Comparison of ENCODE assay signal across 1 cellular context in the genomic region with DNA sequence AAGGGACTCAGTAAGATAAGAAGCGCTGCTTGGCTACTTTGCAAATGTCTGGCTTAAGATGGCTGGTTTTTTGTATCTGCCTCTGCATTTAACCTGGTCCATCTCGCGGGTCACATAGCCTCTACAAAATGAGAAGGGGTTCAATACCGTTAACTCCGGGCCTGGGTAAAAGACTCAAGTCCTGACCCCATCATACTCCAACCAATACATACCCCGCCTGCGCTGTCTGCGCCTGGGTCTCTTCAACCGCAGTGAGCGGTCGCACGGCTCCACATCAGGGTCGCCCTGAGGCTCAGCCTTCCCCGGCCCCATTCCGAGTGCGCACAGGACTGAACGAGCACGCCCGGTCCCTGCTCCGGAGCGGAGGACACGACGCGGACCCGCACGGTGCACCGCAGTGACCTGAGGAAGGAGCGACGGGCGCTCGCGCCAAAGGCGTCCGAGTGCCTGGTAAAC.
A peak's percentile ranks its signal among the peaks of the same experiment; 100 is the strongest.
TF ChIP-seq lines count a peak whose summit lies in the region.

No MANE protein-coding gene starts in this region.

TF ChIP-seq in HepG2, 621 proteins besides CTCF, POLR2A, EP300 and RAD21 (continued from another document and continues in another):
- TF ChIP-seq, protein P1, sequence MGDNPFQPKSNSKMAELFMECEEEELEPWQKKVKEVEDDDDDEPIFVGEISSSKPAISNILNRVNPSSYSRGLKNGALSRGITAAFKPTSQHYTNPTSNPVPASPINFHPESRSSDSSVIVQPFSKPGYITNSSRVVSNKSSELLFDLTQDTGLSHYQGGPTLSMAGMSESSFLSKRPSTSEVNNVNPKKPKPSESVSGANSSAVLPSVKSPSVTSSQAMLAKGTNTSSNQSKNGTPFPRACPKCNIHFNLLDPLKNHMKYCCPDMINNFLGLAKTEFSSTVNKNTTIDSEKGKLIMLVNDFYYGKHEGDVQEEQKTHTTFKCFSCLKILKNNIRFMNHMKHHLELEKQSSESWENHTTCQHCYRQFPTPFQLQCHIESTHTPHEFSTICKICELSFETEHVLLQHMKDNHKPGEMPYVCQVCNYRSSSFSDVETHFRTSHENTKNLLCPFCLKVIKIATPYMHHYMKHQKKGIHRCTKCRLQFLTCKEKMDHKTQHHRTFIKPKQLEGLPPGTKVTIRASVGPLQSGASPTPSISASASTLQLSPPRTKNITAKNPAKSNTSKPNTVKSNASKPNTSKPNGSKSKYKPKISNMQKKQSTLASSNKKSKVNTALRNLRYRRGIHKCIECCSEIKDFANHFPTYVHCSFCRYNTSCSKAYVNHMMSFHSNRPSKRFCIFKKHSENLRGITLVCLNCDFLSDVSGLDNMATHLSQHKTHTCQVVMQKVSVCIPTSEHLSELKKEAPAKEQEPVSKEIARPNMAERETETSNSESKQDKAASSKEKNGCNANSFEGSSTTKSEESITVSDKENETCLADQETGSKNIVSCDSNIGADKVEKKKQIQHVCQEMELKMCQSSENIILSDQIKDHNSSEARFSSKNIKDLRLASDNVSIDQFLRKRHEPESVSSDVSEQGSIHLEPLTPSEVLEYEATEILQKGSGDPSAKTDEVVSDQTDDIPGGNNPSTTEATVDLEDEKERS (CRISPR knock-in tag; IDR thresholded peaks at IDR 0.05): no peak
- TF ChIP-seq ZNF749 (CRISPR knock-in tag; IDR thresholded peaks at IDR 0.05; ENCODE audit: borderline replicate concordance) (no peak), DNMT3B (CRISPR knock-in tag; conservative IDR thresholded peaks at IDR 0.05) (no peak; the same call in 1 of the 2 replicates), CENPT (CRISPR knock-in tag; IDR thresholded peaks at IDR 0.05; ENCODE audit: low read depth) (no peak), HOXA9 (CRISPR knock-in tag; IDR thresholded peaks at IDR 0.05; ENCODE audit: borderline replicate concordance) (0 out of 2 replicates have a peak, but pooled peaks have one; percentile 7), SNAPC2 (CRISPR knock-in tag; IDR thresholded peaks at IDR 0.05) (peak; percentile 18; the same call in 1 of the 2 replicates), ZBTB7A (CRISPR knock-in tag; IDR thresholded peaks at IDR 0.05) (peak; percentile 49; the same call in 1 of the 2 replicates), HNRNPLL (IDR thresholded peaks at IDR 0.05; ENCODE audit: low read depth, low read length, poor library complexity, severe bottlenecking) (peak; percentile 99), ZNF709 (CRISPR knock-in tag; IDR thresholded peaks at IDR 0.05) (no peak), CCDC6 (CRISPR knock-in tag; IDR thresholded peaks at IDR 0.05) (0 out of 2 replicates have a peak, but pooled peaks have one; percentile 15), XRCC5 (optimal IDR thresholded peaks at IDR 0.05; ENCODE audit: low read length) (no peak), ARID2 (CRISPR knock-in tag; IDR thresholded peaks at IDR 0.05; ENCODE audit: borderline replicate concordance) (no peak), JARID2 (CRISPR knock-in tag; IDR thresholded peaks at IDR 0.05; ENCODE audit: insufficient replicate concordance) (no peak), FOXO1 (CRISPR knock-in tag; IDR thresholded peaks at IDR 0.05) (0 out of 2 replicates have a peak, but pooled peaks have one; percentile 13), SRY (CRISPR knock-in tag; IDR thresholded peaks at IDR 0.05) (0 out of 2 replicates have a peak, but pooled peaks have one; percentile 7), ZNF501 (CRISPR knock-in tag; IDR thresholded peaks at IDR 0.05) (peak; percentile 73; the same call in 1 of the 2 replicates), MTF1 (CRISPR knock-in tag; IDR thresholded peaks at IDR 0.05) (no peak), PTBP1 (IDR thresholded peaks at IDR 0.05; ENCODE audit: low read depth, low read length, poor library complexity, severe bottlenecking) (no peak), FOSL1 (CRISPR knock-in tag; IDR thresholded peaks at IDR 0.05; ENCODE audit: borderline replicate concordance) (no peak), CBX2 (IDR thresholded peaks at IDR 0.05; ENCODE audit: low read depth, low read length) (no peak), CBX2 (CRISPR knock-in tag; IDR thresholded peaks at IDR 0.05; ENCODE audit: low read depth) (no peak), NR2F1 (CRISPR knock-in tag; IDR thresholded peaks at IDR 0.05) (0 out of 4 replicates have a peak, but pooled peaks of 1 of the 2 experiments have one; percentile 12), ZNF543 (CRISPR knock-in tag; IDR thresholded peaks at IDR 0.05) (no peak), ZNF570 (CRISPR knock-in tag; IDR thresholded peaks at IDR 0.05; ENCODE audit: borderline replicate concordance) (0 out of 2 replicates have a peak, but pooled peaks have one; percentile 3), MAFG (CRISPR knock-in tag; IDR thresholded peaks at IDR 0.05) (no peak), ZNF264 (CRISPR knock-in tag; IDR thresholded peaks at IDR 0.05) (0 out of 2 replicates have a peak, but pooled peaks have one; percentile 47), ZFP36 (IDR thresholded peaks at IDR 0.05; ENCODE audit: borderline replicate concordance, low read depth, low read length, partially characterized antibody) (no peak), NCOA2 (CRISPR knock-in tag; IDR thresholded peaks at IDR 0.05) (no peak), ZNF790 (CRISPR knock-in tag; IDR thresholded peaks at IDR 0.05; ENCODE audit: borderline replicate concordance) (no peak), PAF1 (CRISPR knock-in tag; IDR thresholded peaks at IDR 0.05) (no peak), CREB1 (IDR thresholded peaks at IDR 0.05) (no peak), CREB1 (CRISPR knock-in tag; IDR thresholded peaks at IDR 0.05) (peak; percentile 33; the same call in 1 of the 2 replicates), AHR (CRISPR knock-in tag; IDR thresholded peaks at IDR 0.05) (no peak; the same call in 1 of the 2 replicates), ZNF598 (CRISPR knock-in tag; IDR thresholded peaks at IDR 0.05; ENCODE audit: borderline replicate concordance) (peak; percentile 77; the same call in 1 of the 2 replicates)
- TF ChIP-seq, protein P2, sequence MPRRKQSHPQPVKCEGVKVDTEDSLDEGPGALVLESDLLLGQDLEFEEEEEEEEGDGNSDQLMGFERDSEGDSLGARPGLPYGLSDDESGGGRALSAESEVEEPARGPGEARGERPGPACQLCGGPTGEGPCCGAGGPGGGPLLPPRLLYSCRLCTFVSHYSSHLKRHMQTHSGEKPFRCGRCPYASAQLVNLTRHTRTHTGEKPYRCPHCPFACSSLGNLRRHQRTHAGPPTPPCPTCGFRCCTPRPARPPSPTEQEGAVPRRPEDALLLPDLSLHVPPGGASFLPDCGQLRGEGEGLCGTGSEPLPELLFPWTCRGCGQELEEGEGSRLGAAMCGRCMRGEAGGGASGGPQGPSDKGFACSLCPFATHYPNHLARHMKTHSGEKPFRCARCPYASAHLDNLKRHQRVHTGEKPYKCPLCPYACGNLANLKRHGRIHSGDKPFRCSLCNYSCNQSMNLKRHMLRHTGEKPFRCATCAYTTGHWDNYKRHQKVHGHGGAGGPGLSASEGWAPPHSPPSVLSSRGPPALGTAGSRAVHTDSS (CRISPR knock-in tag; conservative IDR thresholded peaks at IDR 0.05): no peak
- TF ChIP-seq, protein P3, sequence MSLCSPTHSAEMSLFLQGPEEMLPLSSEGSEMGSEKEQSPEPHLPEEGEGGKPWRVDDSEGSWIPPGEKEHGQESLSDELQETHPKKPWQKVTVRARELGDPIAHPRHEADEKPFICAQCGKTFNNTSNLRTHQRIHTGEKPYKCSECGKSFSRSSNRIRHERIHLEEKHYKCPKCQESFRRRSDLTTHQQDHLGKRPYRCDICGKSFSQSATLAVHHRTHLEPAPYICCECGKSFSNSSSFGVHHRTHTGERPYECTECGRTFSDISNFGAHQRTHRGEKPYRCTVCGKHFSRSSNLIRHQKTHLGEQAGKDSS (CRISPR knock-in tag; IDR thresholded peaks at IDR 0.05; ENCODE audit: borderline replicate concordance, low read depth): peak; percentile 86; the same call in 1 of the 2 replicates
- TF ChIP-seq, protein P4, sequence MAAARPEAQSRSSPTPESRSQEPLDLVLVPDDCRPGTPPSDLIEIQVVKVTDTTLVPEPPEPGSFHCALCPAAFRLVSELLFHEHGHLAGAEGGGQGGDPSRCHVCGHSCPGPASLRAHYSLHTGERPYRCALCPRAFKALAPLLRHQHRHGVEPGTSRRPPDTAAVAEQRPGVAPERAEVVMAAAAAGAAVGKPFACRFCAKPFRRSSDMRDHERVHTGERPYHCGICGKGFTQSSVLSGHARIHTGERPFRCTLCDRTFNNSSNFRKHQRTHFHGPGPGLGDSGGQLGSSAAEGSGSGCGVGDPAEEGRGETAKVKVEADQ (CRISPR knock-in tag; IDR thresholded peaks at IDR 0.05; ENCODE audit: borderline replicate concordance): no peak
- TF ChIP-seq, protein P5, sequence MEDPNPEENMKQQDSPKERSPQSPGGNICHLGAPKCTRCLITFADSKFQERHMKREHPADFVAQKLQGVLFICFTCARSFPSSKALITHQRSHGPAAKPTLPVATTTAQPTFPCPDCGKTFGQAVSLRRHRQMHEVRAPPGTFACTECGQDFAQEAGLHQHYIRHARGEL (CRISPR knock-in tag; IDR thresholded peaks at IDR 0.05): peak; percentile 15; the same call in 1 of the 2 replicates
- TF ChIP-seq, protein P6, sequence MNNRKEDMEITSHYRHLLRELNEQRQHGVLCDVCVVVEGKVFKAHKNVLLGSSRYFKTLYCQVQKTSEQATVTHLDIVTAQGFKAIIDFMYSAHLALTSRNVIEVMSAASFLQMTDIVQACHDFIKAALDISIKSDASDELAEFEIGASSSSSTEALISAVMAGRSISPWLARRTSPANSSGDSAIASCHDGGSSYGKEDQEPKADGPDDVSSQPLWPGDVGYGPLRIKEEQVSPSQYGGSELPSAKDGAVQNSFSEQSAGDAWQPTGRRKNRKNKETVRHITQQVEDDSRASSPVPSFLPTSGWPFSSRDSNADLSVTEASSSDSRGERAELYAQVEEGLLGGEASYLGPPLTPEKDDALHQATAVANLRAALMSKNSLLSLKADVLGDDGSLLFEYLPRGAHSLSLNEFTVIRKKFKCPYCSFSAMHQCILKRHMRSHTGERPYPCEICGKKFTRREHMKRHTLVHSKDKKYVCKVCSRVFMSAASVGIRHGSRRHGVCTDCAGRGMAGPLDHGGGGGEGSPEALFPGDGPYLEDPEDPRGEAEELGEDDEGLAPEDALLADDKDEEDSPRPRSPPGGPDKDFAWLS (CRISPR knock-in tag; IDR thresholded peaks at IDR 0.05; ENCODE audit: borderline replicate concordance): peak; percentile 79; the same call in 1 of the 2 replicates
- TF ChIP-seq, protein P7, sequence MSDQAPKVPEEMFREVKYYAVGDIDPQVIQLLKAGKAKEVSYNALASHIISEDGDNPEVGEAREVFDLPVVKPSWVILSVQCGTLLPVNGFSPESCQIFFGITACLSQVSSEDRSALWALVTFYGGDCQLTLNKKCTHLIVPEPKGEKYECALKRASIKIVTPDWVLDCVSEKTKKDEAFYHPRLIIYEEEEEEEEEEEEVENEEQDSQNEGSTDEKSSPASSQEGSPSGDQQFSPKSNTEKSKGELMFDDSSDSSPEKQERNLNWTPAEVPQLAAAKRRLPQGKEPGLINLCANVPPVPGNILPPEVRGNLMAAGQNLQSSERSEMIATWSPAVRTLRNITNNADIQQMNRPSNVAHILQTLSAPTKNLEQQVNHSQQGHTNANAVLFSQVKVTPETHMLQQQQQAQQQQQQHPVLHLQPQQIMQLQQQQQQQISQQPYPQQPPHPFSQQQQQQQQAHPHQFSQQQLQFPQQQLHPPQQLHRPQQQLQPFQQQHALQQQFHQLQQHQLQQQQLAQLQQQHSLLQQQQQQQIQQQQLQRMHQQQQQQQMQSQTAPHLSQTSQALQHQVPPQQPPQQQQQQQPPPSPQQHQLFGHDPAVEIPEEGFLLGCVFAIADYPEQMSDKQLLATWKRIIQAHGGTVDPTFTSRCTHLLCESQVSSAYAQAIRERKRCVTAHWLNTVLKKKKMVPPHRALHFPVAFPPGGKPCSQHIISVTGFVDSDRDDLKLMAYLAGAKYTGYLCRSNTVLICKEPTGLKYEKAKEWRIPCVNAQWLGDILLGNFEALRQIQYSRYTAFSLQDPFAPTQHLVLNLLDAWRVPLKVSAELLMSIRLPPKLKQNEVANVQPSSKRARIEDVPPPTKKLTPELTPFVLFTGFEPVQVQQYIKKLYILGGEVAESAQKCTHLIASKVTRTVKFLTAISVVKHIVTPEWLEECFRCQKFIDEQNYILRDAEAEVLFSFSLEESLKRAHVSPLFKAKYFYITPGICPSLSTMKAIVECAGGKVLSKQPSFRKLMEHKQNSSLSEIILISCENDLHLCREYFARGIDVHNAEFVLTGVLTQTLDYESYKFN (CRISPR knock-in tag; conservative IDR thresholded peaks at IDR 0.05): no peak
- TF ChIP-seq, protein P8, sequence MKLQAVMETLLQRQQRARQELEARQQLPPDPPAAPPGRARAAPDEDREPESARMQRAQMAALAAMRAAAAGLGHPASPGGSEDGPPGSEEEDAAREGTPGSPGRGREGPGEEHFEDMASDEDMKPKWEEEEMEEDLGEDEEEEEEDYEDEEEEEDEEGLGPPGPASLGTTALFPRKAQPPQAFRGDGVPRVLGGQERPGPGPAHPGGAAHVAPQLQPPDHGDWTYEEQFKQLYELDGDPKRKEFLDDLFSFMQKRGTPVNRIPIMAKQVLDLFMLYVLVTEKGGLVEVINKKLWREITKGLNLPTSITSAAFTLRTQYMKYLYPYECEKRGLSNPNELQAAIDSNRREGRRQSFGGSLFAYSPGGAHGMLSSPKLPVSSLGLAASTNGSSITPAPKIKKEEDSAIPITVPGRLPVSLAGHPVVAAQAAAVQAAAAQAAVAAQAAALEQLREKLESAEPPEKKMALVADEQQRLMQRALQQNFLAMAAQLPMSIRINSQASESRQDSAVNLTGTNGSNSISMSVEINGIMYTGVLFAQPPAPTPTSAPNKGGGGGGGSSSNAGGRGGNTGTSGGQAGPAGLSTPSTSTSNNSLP (IDR thresholded peaks at IDR 0.05; ENCODE audit: low read depth, low read length): 0 out of 2 replicates have a peak, but pooled peaks have one; percentile 6
- TF ChIP-seq, protein P9, sequence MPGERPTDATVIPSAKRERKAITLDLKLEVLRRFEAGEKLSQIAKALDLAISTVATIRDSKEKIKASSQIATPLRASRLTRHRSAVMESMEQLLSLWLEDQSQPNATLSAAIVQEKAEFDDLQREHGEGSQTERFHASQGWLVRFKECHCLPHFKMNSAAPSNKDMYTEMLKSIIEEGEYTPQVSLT (CRISPR knock-in tag; IDR thresholded peaks at IDR 0.05; ENCODE audit: borderline replicate concordance, low read depth): no peak
- TF ChIP-seq, protein P10, sequence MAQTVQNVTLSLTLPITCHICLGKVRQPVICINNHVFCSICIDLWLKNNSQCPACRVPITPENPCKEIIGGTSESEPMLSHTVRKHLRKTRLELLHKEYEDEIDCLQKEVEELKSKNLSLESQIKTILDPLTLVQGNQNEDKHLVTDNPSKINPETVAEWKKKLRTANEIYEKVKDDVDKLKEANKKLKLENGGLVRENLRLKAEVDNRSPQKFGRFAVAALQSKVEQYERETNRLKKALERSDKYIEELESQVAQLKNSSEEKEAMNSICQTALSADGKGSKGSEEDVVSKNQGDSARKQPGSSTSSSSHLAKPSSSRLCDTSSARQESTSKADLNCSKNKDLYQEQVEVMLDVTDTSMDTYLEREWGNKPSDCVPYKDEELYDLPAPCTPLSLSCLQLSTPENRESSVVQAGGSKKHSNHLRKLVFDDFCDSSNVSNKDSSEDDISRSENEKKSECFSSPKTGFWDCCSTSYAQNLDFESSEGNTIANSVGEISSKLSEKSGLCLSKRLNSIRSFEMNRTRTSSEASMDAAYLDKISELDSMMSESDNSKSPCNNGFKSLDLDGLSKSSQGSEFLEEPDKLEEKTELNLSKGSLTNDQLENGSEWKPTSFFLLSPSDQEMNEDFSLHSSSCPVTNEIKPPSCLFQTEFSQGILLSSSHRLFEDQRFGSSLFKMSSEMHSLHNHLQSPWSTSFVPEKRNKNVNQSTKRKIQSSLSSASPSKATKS (CRISPR knock-in tag; IDR thresholded peaks at IDR 0.05): no peak
